ENCODE assay signal across 8 cellular contexts in the genomic region with DNA sequence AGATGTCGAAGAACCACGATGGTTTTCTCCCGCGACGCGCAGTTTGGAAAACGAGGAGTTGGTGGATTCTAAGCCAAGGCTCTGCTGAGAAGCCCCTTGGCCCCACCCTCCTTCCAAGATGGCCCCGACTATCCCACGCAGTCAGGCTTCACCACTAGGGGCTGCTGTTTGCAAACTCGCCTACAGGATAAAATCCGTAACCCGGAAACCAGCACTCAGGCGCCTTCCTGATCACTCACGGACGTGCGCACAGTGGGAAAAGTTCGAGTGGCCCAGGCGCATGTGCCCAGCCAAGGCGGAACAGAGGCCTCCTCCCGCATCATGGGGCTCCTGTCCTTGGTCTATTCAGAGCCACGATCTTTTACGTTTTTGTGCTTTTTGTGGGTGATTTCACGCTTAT. TPM values are rescaled to one million over a fixed set of nuclear protein-coding genes. Genes with fewer than 3 reads are reported as not detected.
DNase-seq lines count a peak whose midpoint lies in the region; ATAC-seq and TF ChIP-seq lines count a peak whose summit lies in the region.

No MANE protein-coding gene starts in this region.

- no peak overlapping the region for H3K27ac Mint-ChIP-seq in activated naive CD4-positive, alpha-beta T cell treated with anti-CD3 and anti-CD28 coated beads, Interleukin-2, amount 50 U/mL, for 72 hours

- no peak overlapping the region for H3K27ac ChIP-seq in OCI-LY3 (ENCODE audit: low read length)
- H3K27ac ChIP-seq in heart left ventricle = no peak overlapping the region

- DNase-seq in activated CD4-positive, CD25-positive, alpha-beta regulatory T cell treated with anti-CD3 and anti-CD28 coated beads, Interleukin-2, amount 50 U/mL, for 72 hours = no peak
- DNase-seq in activated naive CD4-positive, alpha-beta T cell treated with anti-CD3 and anti-CD28 coated beads, Interleukin-2, amount 50 U/mL, for 72 hours (ENCODE audit: low spot score in 2 of 2) = peak in 1 of 2 donors; percentile 65
- DNase-seq in heart left ventricle (peak; percentile 30 to 69 (median 49)), sciatic nerve (ENCODE audit: low spot score) (peak; percentile 78), SW 1271 (lab: John Stamatoyannopoulos, UW) (no peak)

- no peak for TF ChIP-seq POLR2A in heart left ventricle (IDR thresholded peaks at IDR 0.05)

- H3K9me3 ChIP-seq in OCI-LY3 (ENCODE audit: insufficient read depth, low read length) = no peaks in the 10 kb centered on the region
- H3K9me3 ChIP-seq in heart left ventricle = no peaks in the 10 kb centered on the region

- H3K79me2 ChIP-seq in OCI-LY3 (ENCODE audit: low read length) = peaks cover 9% of the 10 kb centered on the region; the same call in 1 of the 2 replicates

- WGBS in heart left ventricle, 4 donors = 71 to 83% (median 76%) methylated on average over 23 of the region's 23 CpGs

- H3K4me3 ChIP-seq in OCI-LY3 (ENCODE audit: low read length) (no peak overlapping the region), heart left ventricle (no peak overlapping the region)

- intact Hi-C loops in heart left ventricle (cut with DNase I) (no loop called here), sciatic nerve (cut with DNase I) (no loop called here)

- H3K9me3 Mint-ChIP-seq in activated naive CD4-positive, alpha-beta T cell treated with anti-CD3 and anti-CD28 coated beads, Interleukin-2, amount 50 U/mL, for 72 hours = no peaks in the 10 kb centered on the region

- H2AFZ ChIP-seq in OCI-LY3 (ENCODE audit: low read depth, low read length) = no peak overlapping the region

- H3K9ac ChIP-seq in OCI-LY3 (ENCODE audit: low read length) = no peak overlapping the region

- no peaks in the 10 kb centered on the region for H3K4me1 ChIP-seq in OCI-LY3 (ENCODE audit: low read length)
- no peaks in the 10 kb centered on the region for H3K4me1 ChIP-seq in heart left ventricle

- peak; percentile 63 to 67 for ATAC-seq in activated CD4-positive, CD25-positive, alpha-beta regulatory T cell treated with anti-CD3 and anti-CD28 coated beads, Interleukin-2, amount 50 U/mL, for 24 hours
- peak; percentile 79 for ATAC-seq in activated naive CD4-positive, alpha-beta T cell treated with anti-CD3 and anti-CD28 coated beads, Interleukin-2, amount 50 U/mL, for 72 hours
- ATAC-seq in heart left ventricle = peak in 3 of 4 donors; percentile 17 to 72 (median 29)
- ATAC-seq in sciatic nerve = peak; percentile 67
- ATAC-seq in GM18907 (IDR thresholded peaks at IDR 0.05; ENCODE audit: unreplicated experiment) = no peak

- no peaks in the 10 kb centered on the region for H3K27me3 ChIP-seq in OCI-LY3 (ENCODE audit: low read depth, low read length)
- no peaks in the 10 kb centered on the region for H3K27me3 ChIP-seq in heart left ventricle

- no peaks in the 10 kb centered on the region for H3K36me3 Mint-ChIP-seq in activated naive CD4-positive, alpha-beta T cell treated with anti-CD3 and anti-CD28 coated beads, Interleukin-2, amount 50 U/mL, for 72 hours

- peak; percentile 69 for TF ChIP-seq CTCF in OCI-LY3 (IDR thresholded peaks at IDR 0.05; ENCODE audit: low read depth, low read length)
- peak; percentile 25 to 62 (median 50) for TF ChIP-seq CTCF in heart left ventricle (IDR thresholded peaks at IDR 0.05)

- H3K36me3 ChIP-seq in OCI-LY3 (replicated peaks; ENCODE audit: low read depth, low read length) (peaks cover 61% of the 10 kb centered on the region), heart left ventricle (peaks cover 0 to 53% (median 19%) of the 10 kb centered on the region in 9 donors)

- peaks cover 25% of the 10 kb centered on the region for H4K20me1 ChIP-seq in OCI-LY3 (ENCODE audit: insufficient read depth, low read length)

- no peak overlapping the region for H3K4me2 ChIP-seq in OCI-LY3 (ENCODE audit: low read length)

RNA-seq across cellular contexts. Expression of gene UQCR11, which starts 19.2 kb away (rescaled TPM):
- 100 to 1,000 TPM; 163 to 193 TPM for total RNA-seq in activated naive CD4-positive, alpha-beta T cell treated with anti-CD3 and anti-CD28 coated beads, Interleukin-2, amount 50 U/mL, for 72 hours
- total RNA-seq in heart left ventricle = 100 to 1,000 TPM; 170 to 982 (median 690) TPM
- polyA plus RNA-seq in heart left ventricle = 100 to 1,000 TPM; 271 to 329 TPM
- 136 TPM for total RNA-seq in sciatic nerve

RNA-seq across cellular contexts. Expression of gene TCF3, which starts 28.0 kb away (rescaled TPM):
- 100 to 1,000 TPM in 1 of 2 donors, 10 to 100 TPM in 1; 65.2 to 104 TPM for total RNA-seq in activated naive CD4-positive, alpha-beta T cell treated with anti-CD3 and anti-CD28 coated beads, Interleukin-2, amount 50 U/mL, for 72 hours
- total RNA-seq in heart left ventricle (10 to 100 TPM; 13.2 to 38.0 (median 22.3) TPM), sciatic nerve (48.7 TPM)
- polyA plus RNA-seq in heart left ventricle = 10 to 100 TPM; 13.4 to 40.2 TPM

RNA-seq across cellular contexts. Expression of gene MBD3, which starts 31.8 kb away (rescaled TPM):
- total RNA-seq in activated naive CD4-positive, alpha-beta T cell treated with anti-CD3 and anti-CD28 coated beads, Interleukin-2, amount 50 U/mL, for 72 hours = 100 to 1,000 TPM in 1 of 2 donors, 10 to 100 TPM in 1; 50.8 to 103 TPM
- total RNA-seq in heart left ventricle (100 to 1,000 TPM in 2 of 9 donors, 10 to 100 TPM in 7; 38.6 to 107 (median 62.5) TPM), sciatic nerve (48.1 TPM)
- polyA plus RNA-seq in heart left ventricle = 100 to 1,000 TPM; 110 to 146 TPM

RNA-seq across cellular contexts. Expression of gene MEX3D, which starts 56.3 kb away (rescaled TPM):
- 1 to 10 TPM; 3.0 to 7.0 TPM for total RNA-seq in activated naive CD4-positive, alpha-beta T cell treated with anti-CD3 and anti-CD28 coated beads, Interleukin-2, amount 50 U/mL, for 72 hours
- total RNA-seq in heart left ventricle = 10 to 100 TPM in 4 of 9 donors, 1 to 10 TPM in 5; 6.1 to 18.6 (median 9.6) TPM
- polyA plus RNA-seq in heart left ventricle = 1 to 10 TPM; 1.9 to 6.0 TPM
- 27.1 TPM for total RNA-seq in sciatic nerve

Comparison
In these comparisons a context has a peak if more than half of its experiments do, and no peak if none do; other contexts are left out.
1. DNase-seq: peak in heart left ventricle (5 of 5) and sciatic nerve (single experiment); none in activated CD4-positive, CD25-positive, alpha-beta regulatory T cell treated with anti-CD3 and anti-CD28 coated beads, Interleukin-2, amount 50 U/mL, for 72 hours (single experiment) and SW 1271 (0 of 2).